In genomic region chr6:39228111-39228971, GRCh38 we compare ENCODE assay signal across 9 cellular contexts. TPM values are rescaled to one million over a fixed set of nuclear protein-coding genes. Genes with fewer than 3 reads are reported as not detected.
DNase-seq lines count a peak whose midpoint lies in the region; ATAC-seq and TF ChIP-seq lines count a peak whose summit lies in the region.
"Had no signal": no experiment of that assay in that cellular context is flagged by ENCODE, and none has a peak within 500 bp of the region (broad histone marks: within the 10 kb centered on the region; RNA-seq: fewer than 3 reads in every experiment).

No MANE protein-coding gene starts in this region.

- no peaks in the 10 kb centered on the region for H3K27me3 ChIP-seq in Peyer's patch
- no peaks in the 10 kb centered on the region for H3K27me3 ChIP-seq in duodenal mucosa (ENCODE audit: control insufficient read depth in 1 of 2, insufficient read depth in 2 of 2, low read length in 2 of 2)
- H3K27me3 ChIP-seq in psoas muscle (ENCODE audit: insufficient read depth in 3 of 3, low read length in 2 of 3): peaks cover 0 to 40% (median 13%) of the 10 kb centered on the region in 3 donors

- peak; percentile 28 for DNase-seq in 8988T
- no peak for DNase-seq in Peyer's patch
- no peak for DNase-seq in psoas muscle

- 18 to 33% (median 26%) methylated on average over 39 to 41 of the region's 41 CpGs for WGBS in psoas muscle, 3 donors

- intact Hi-C loops in psoas muscle (cut with DNase I): no loop called here

- peaks cover 0 to 48% (median 7%) of the 10 kb centered on the region in 4 donors for H3K4me1 ChIP-seq in Peyer's patch
- H3K4me1 ChIP-seq in duodenal mucosa (ENCODE audit: control insufficient read depth in 1 of 2, insufficient read depth in 2 of 2, low read length in 2 of 2): peaks cover 32 to 46% of the 10 kb centered on the region in 2 donors
- H3K4me1 ChIP-seq in psoas muscle: peaks cover 11% of the 10 kb centered on the region

- TF ChIP-seq CTCF in Peyer's patch (IDR thresholded peaks at IDR 0.05) (no peak), psoas muscle (IDR thresholded peaks at IDR 0.05) (no peak)

- H3K36me3 ChIP-seq in Peyer's patch: no peaks in the 10 kb centered on the region
- H3K36me3 ChIP-seq in duodenal mucosa (ENCODE audit: control insufficient read depth in 1 of 2, insufficient read depth in 2 of 2, low read length in 2 of 2): no peaks in the 10 kb centered on the region
- H3K36me3 ChIP-seq in psoas muscle (ENCODE audit: insufficient read depth in 1 of 2, low read depth in 1 of 2): no peaks in the 10 kb centered on the region
- H3K36me3 ChIP-seq: SJSA1 had no signal

- H3K4me3 ChIP-seq in Peyer's patch (peak overlapping the region; percentile 44 to 78 (median 56)), duodenal mucosa (ENCODE audit: low read depth in 1 of 2, low read length in 2 of 2) (peak overlapping the region; percentile 92), psoas muscle (peak overlapping the region; percentile 65)
- H3K4me3 ChIP-seq: SJSA1 had no signal

- no peaks in the 10 kb centered on the region for H3K9me3 ChIP-seq in Peyer's patch
- H3K9me3 ChIP-seq in duodenal mucosa (ENCODE audit: control insufficient read depth in 1 of 2, low read length in 2 of 2): no peaks in the 10 kb centered on the region
- no peaks in the 10 kb centered on the region for H3K9me3 ChIP-seq in psoas muscle
- H3K9me3 ChIP-seq: SJSA1 had no signal

- H3K9ac ChIP-seq in duodenal mucosa (ENCODE audit: low read depth in 1 of 2, low read length in 2 of 2): peak overlapping the region; percentile 81 to 93

- H3K27ac ChIP-seq in Peyer's patch (peak overlapping the region; percentile 13 to 94 (median 78)), duodenal mucosa (ENCODE audit: low read depth, low read length) (peak overlapping the region; percentile 68), psoas muscle (no peak overlapping the region)
- H3K27ac ChIP-seq: SJSA1 had no signal

- no peak for TF ChIP-seq POLR2A in Peyer's patch (IDR thresholded peaks at IDR 0.05)

- ATAC-seq in psoas muscle: no peak
- ATAC-seq in GM18861 (IDR thresholded peaks at IDR 0.05; ENCODE audit: unreplicated experiment): no peak
- ATAC-seq in GM19467 (IDR thresholded peaks at IDR 0.05; ENCODE audit: unreplicated experiment): no peak
- no peak for ATAC-seq in HG02763 (IDR thresholded peaks at IDR 0.05; ENCODE audit: unreplicated experiment)
- no peak for ATAC-seq in GM21381 (IDR thresholded peaks at IDR 0.05; ENCODE audit: unreplicated experiment)

RNA-seq across cellular contexts. Expression of gene KCNK5, which starts 0.9 kb away (rescaled TPM):
- total RNA-seq in Peyer's patch: 100 to 1,000 TPM in 3 of 4 donors, 10 to 100 TPM in 1; 10.7 to 150 (median 115) TPM
- under 1 TPM; 0.06 to 0.24 (median 0.10) TPM for total RNA-seq in psoas muscle
- polyA plus RNA-seq in psoas muscle: under 1 TPM in 2 of 3 donors, not detected in 1; 0.06 to 0.12 TPM
- total RNA-seq: SJSA1 had no signal

Comparison
In these comparisons a context has a peak if more than half of its experiments do, and no peak if none do; other contexts are left out.
1. RNA of gene KCNK5, which starts 0.9 kb away (total RNA-seq): 10.7 to 150 TPM in Peyer's patch; 0.06 to 0.24 TPM in psoas muscle; every median in the first group is over 4 times any median in the second.
2. Peak in every context shown above with its lines, with median percentiles within 50 percentile points of each other: H3K4me3 ChIP-seq.